In genomic region chr16:57802635-57803412, GRCh38 we compare ENCODE assay signal across 1 cellular context.
TF ChIP-seq lines count a peak whose summit lies in the region.

No MANE protein-coding gene starts in this region.

TF ChIP-seq in SK-N-SH treated with all-trans-retinoic acid at 6 μM for 48 hours, 23 proteins besides CTCF, POLR2A, EP300 and RAD21 (continued from another document):
- no peak for TF ChIP-seq TSHZ2 (CRISPR knock-in tag; IDR thresholded peaks at IDR 0.05)
- no peak for TF ChIP-seq ZNF8 (CRISPR knock-in tag; IDR thresholded peaks at IDR 0.05)
- TF ChIP-seq BACH2 (CRISPR knock-in tag; IDR thresholded peaks at IDR 0.05; ENCODE audit: borderline replicate concordance) = no peak
- TF ChIP-seq GLIS3 (CRISPR knock-in tag; IDR thresholded peaks at IDR 0.05) = no peak
- TF ChIP-seq ZNF70 (CRISPR knock-in tag; IDR thresholded peaks at IDR 0.05) = no peak; the same call in 1 of the 2 replicates
- no peak for TF ChIP-seq POU6F1 (CRISPR knock-in tag; IDR thresholded peaks at IDR 0.05; ENCODE audit: borderline replicate concordance, low read depth)
- TF ChIP-seq ZFP30 (CRISPR knock-in tag; IDR thresholded peaks at IDR 0.05) = no peak
- no peak for TF ChIP-seq CSDC2 (CRISPR knock-in tag; IDR thresholded peaks at IDR 0.05)
- TF ChIP-seq PPARA (CRISPR knock-in tag; IDR thresholded peaks at IDR 0.05; ENCODE audit: borderline replicate concordance) = no peak
- no peak for TF ChIP-seq OSR1 (CRISPR knock-in tag; IDR thresholded peaks at IDR 0.05)
- no peak for TF ChIP-seq ZNF565 (CRISPR knock-in tag; conservative IDR thresholded peaks at IDR 0.05; ENCODE audit: low read depth)
- TF ChIP-seq ISL1 (CRISPR knock-in tag; IDR thresholded peaks at IDR 0.05) = no peak
